Comparison of ENCODE assay signal across 21 cellular contexts in the genomic region with DNA sequence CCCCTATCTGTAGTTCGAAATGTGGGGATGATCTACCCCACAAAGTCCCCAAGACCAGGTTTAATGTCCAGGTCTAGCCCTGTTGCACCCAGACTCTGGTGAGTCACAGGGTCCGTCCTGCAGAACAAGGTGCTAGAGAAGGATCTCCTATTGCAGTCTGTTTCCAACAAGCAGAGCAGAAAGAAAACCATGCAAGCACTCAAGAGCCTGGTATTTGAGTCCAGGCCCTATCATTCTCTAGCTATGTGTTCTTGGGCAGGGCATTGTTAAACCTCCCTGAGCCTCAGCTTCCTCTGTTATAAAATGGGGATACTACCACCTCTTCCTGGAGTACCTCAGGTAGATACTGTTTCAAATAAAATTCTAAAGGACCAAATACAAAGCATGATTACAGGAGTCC.
"Had no signal": no experiment of that assay in that cellular context is flagged by ENCODE, and none has a peak within 500 bp of the region (broad histone marks: within the 10 kb centered on the region; RNA-seq: fewer than 3 reads in every experiment).

No MANE protein-coding gene starts in this region.

- H3K4me3 ChIP-seq: colonic mucosa, esophagus squamous epithelium, prostate gland, spleen, tibial artery, upper lobe of right lung had no signal

- H3K4me1 ChIP-seq: colonic mucosa, prostate gland had no signal

- H3K27ac ChIP-seq: colonic mucosa, parathyroid adenoma, prostate gland, spleen, tibial artery, upper lobe of right lung had no signal

- ATAC-seq: left colon; naive thymus-derived CD4-positive, alpha-beta T cell; sciatic nerve; stimulated activated memory B cell treated with anti-CD40 and anti-IgM and Interleukin-4, amounts not matched to agents 10 μg/mL and 1 μg/mL and 100 μg/mL, for 72 hours; upper lobe of right lung had no signal

- H3K27me3 Mint-ChIP-seq: naive thymus-derived CD4-positive, alpha-beta T cell; stimulated activated memory B cell treated with anti-CD40 and anti-IgM and Interleukin-4, amounts not matched to agents 10 μg/mL and 1 μg/mL and 100 μg/mL, for 72 hours; stimulated activated naive CD8-positive, alpha-beta T cell treated with anti-CD3 and anti-CD28 coated beads, Interleukin-15, Interleukin-2, amounts not matched to agents 100 ng/mL and 50 ng/mL, for 24 hours had no signal

- H3K4me3 Mint-ChIP-seq: endodermal cell; immature natural killer cell; naive thymus-derived CD4-positive, alpha-beta T cell; nephron progenitor cell; stimulated activated memory B cell treated with anti-CD40 and anti-IgM and Interleukin-4, amounts not matched to agents 10 μg/mL and 1 μg/mL and 100 μg/mL, for 72 hours; stimulated activated naive CD8-positive, alpha-beta T cell treated with anti-CD3 and anti-CD28 coated beads, Interleukin-15, Interleukin-2, amounts not matched to agents 100 ng/mL and 50 ng/mL, for 24 hours had no signal

- H3K36me3 ChIP-seq: colonic mucosa, esophagus squamous epithelium, prostate gland, spleen, tibial artery, upper lobe of right lung had no signal

- H3K27me3 ChIP-seq: colonic mucosa, esophagus squamous epithelium, spleen, upper lobe of right lung had no signal

- H3K27ac Mint-ChIP-seq: endodermal cell; immature natural killer cell; naive thymus-derived CD4-positive, alpha-beta T cell; nephron progenitor cell; stimulated activated memory B cell treated with anti-CD40 and anti-IgM and Interleukin-4, amounts not matched to agents 10 μg/mL and 1 μg/mL and 100 μg/mL, for 72 hours; stimulated activated naive CD8-positive, alpha-beta T cell treated with anti-CD3 and anti-CD28 coated beads, Interleukin-15, Interleukin-2, amounts not matched to agents 100 ng/mL and 50 ng/mL, for 24 hours had no signal

- H3K9me3 ChIP-seq: colonic mucosa, esophagus squamous epithelium, prostate gland, spleen, tibial artery, upper lobe of right lung had no signal

- FAIRE-seq: endothelial cell of umbilical vein, kidney had no signal

- H3K9ac ChIP-seq: parathyroid adenoma had no signal

- H2AFZ ChIP-seq: parathyroid adenoma had no signal

- H3K9me3 Mint-ChIP-seq: endodermal cell; immature natural killer cell; naive thymus-derived CD4-positive, alpha-beta T cell; nephron progenitor cell; stimulated activated memory B cell treated with anti-CD40 and anti-IgM and Interleukin-4, amounts not matched to agents 10 μg/mL and 1 μg/mL and 100 μg/mL, for 72 hours; stimulated activated naive CD8-positive, alpha-beta T cell treated with anti-CD3 and anti-CD28 coated beads, Interleukin-15, Interleukin-2, amounts not matched to agents 100 ng/mL and 50 ng/mL, for 24 hours had no signal

- DNase-seq: colonic mucosa; dermis blood vessel endothelial cell; endodermal cell; esophagus squamous epithelium; immature natural killer cell; kidney; left colon; naive thymus-derived CD4-positive, alpha-beta T cell; nephron progenitor cell; spleen; stimulated activated CD4-positive, alpha-beta T cell treated with anti-CD3 and anti-CD28 coated beads, Interleukin-15, amount 100 ng/mL, for 24 hours; stimulated activated CD4-positive, alpha-beta T cell treated with anti-CD3 and anti-CD28 coated beads, Interleukin-1b, Interleukin-23, amount 100 ng/mL, for 48 hours; stimulated activated CD4-positive, alpha-beta T cell treated with anti-CD3 and anti-CD28 coated beads, Interleukin-4, amount 100 ng/mL, for 24 hours; tibial artery; upper lobe of right lung had no signal
